In genomic region chr9:19408316-19408692, GRCh38 we compare ENCODE assay signal across 8 cellular contexts. TPM values are rescaled to one million over a fixed set of nuclear protein-coding genes. Genes with fewer than 3 reads are reported as not detected.
DNase-seq lines count a peak whose midpoint lies in the region; ATAC-seq and TF ChIP-seq lines count a peak whose summit lies in the region.

No MANE protein-coding gene starts in this region.

- POLR2A ChIA-PET in activated CD4-positive, alpha-beta memory T cell treated with anti-CD3 and anti-CD28 coated beads, Interleukin-2, amount 10 ng/mL, durations not matched to agents 7 days and 5 days (lab: Charles Lee): interaction anchor here (1.2 to 3.0 kb wide), 2 partner anchors 29 to 48 kb away, joined by 3 to 16 read pairs; partner anchors contain the start of gene RPS6

- H3K4me3 ChIP-seq in foreskin fibroblast (ENCODE audit: low read depth in 1 of 2, low read length in 2 of 2) (peak overlapping the region; percentile 81 to 84), parathyroid adenoma (ENCODE audit: low read depth, low read length) (peak overlapping the region; percentile 63)

- H3K27ac Mint-ChIP-seq in activated CD4-positive, alpha-beta memory T cell treated with anti-CD3 and anti-CD28 coated beads, Interleukin-2, amount 10 ng/mL, durations not matched to agents 7 days and 5 days: no peak overlapping the region

- peaks cover 3% of the 10 kb centered on the region for H3K4me1 ChIP-seq in parathyroid adenoma

- DNase-seq in activated CD4-positive, alpha-beta memory T cell treated with anti-CD3 and anti-CD28 coated beads, Interleukin-2, amount 10 ng/mL, durations not matched to agents 7 days and 5 days: no peak
- DNase-seq in foreskin fibroblast: no peak
- no peak for DNase-seq in glomerular visceral epithelial cell (ENCODE audit: extremely low spot score)
- no peak for DNase-seq in AG20443 (ENCODE audit: low spot score)

- peak; percentile 4 for ATAC-seq in GM18502 (IDR thresholded peaks at IDR 0.05; ENCODE audit: poor library complexity, unreplicated experiment)
- ATAC-seq in HG03064 (IDR thresholded peaks at IDR 0.05; ENCODE audit: low read depth, unreplicated experiment): peak; percentile 10
- ATAC-seq in GM18861 (IDR thresholded peaks at IDR 0.05; ENCODE audit: unreplicated experiment): no peak

- no peak overlapping the region for H3K9ac ChIP-seq in parathyroid adenoma

- H3K9me3 Mint-ChIP-seq in activated CD4-positive, alpha-beta memory T cell treated with anti-CD3 and anti-CD28 coated beads, Interleukin-2, amount 10 ng/mL, durations not matched to agents 7 days and 5 days: peaks cover 2% of the 10 kb centered on the region

- TF ChIP-seq CTCF in foreskin fibroblast (IDR thresholded peaks at IDR 0.05; ENCODE audit: low read depth, low read length) (no peak), parathyroid adenoma (IDR thresholded peaks at IDR 0.05) (no peak)

- H3K36me3 Mint-ChIP-seq in activated CD4-positive, alpha-beta memory T cell treated with anti-CD3 and anti-CD28 coated beads, Interleukin-2, amount 10 ng/mL, durations not matched to agents 7 days and 5 days (ENCODE audit: low read depth): peaks cover 4% of the 10 kb centered on the region

- no peaks in the 10 kb centered on the region for H3K36me3 ChIP-seq in parathyroid adenoma (ENCODE audit: control insufficient read depth, insufficient read depth, low read length)

- H3K27me3 Mint-ChIP-seq in activated CD4-positive, alpha-beta memory T cell treated with anti-CD3 and anti-CD28 coated beads, Interleukin-2, amount 10 ng/mL, durations not matched to agents 7 days and 5 days: peaks cover 8% of the 10 kb centered on the region

- H3K27ac ChIP-seq in parathyroid adenoma: peak overlapping the region; percentile 69

- H3K4me3 Mint-ChIP-seq in activated CD4-positive, alpha-beta memory T cell treated with anti-CD3 and anti-CD28 coated beads, Interleukin-2, amount 10 ng/mL, durations not matched to agents 7 days and 5 days: peak overlapping the region; percentile 92

- H3K9me3 ChIP-seq in parathyroid adenoma (ENCODE audit: control insufficient read depth, low read length): no peaks in the 10 kb centered on the region

- no peaks in the 10 kb centered on the region for H3K79me2 ChIP-seq in parathyroid adenoma

- CTCF ChIA-PET in activated CD4-positive, alpha-beta memory T cell treated with anti-CD3 and anti-CD28 coated beads, Interleukin-2, amount 10 ng/mL, durations not matched to agents 7 days and 5 days (lab: Charles Lee): interaction anchor here (0.6 to 1.5 kb wide), 3 partner anchors 35 to 323 kb away, joined by 3 to 4 read pairs (median 3); no protein-coding TSS in a partner anchor

- peak overlapping the region; percentile 86 for H2AFZ ChIP-seq in parathyroid adenoma

- no peaks in the 10 kb centered on the region for H3K27me3 ChIP-seq in parathyroid adenoma (ENCODE audit: control insufficient read depth, insufficient read depth, low read length)

- peaks cover 16% of the 10 kb centered on the region for H3K4me1 Mint-ChIP-seq in activated CD4-positive, alpha-beta memory T cell treated with anti-CD3 and anti-CD28 coated beads, Interleukin-2, amount 10 ng/mL, durations not matched to agents 7 days and 5 days

- peak overlapping the region; percentile 79 for H3K4me2 ChIP-seq in parathyroid adenoma (ENCODE audit: low read length)

RNA-seq across cellular contexts. Expression of gene ACER2, which starts 0.5 kb away (rescaled TPM):
- 1 to 10 TPM; 3.2 to 3.3 TPM for total RNA-seq in activated CD4-positive, alpha-beta memory T cell treated with anti-CD3 and anti-CD28 coated beads, Interleukin-2, amount 10 ng/mL, durations not matched to agents 7 days and 5 days

RNA-seq across cellular contexts. Expression of gene RPS6, which starts 28.3 kb away (rescaled TPM):
- 1,000 to 10,000 TPM; 2,001 to 2,049 TPM for total RNA-seq in activated CD4-positive, alpha-beta memory T cell treated with anti-CD3 and anti-CD28 coated beads, Interleukin-2, amount 10 ng/mL, durations not matched to agents 7 days and 5 days
